Comparison of ENCODE assay signal across 1 cellular context in the genomic region with DNA sequence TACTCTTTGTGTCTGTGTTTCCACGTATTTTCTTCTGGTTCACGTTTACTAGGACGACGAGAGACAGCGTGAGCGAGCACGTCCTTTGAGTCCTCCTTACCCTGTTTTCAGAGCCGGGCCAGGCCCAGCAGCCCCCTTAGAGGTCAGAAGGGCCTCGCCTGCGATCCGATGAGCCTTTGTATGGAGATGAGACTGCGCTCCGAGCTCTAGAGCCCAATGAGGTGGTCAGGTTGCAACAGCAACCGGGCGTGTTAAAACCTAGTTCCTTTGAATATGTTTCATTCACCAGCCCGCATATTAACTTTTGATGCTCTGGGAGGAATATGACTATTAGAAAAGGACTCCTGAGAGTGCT.
TF ChIP-seq lines count a peak whose summit lies in the region.

No MANE protein-coding gene starts in this region.

TF ChIP-seq in SK-N-SH, 30 proteins besides CTCF, POLR2A, EP300 and RAD21:
- TF ChIP-seq SIN3A (IDR thresholded peaks at IDR 0.05; ENCODE audit: borderline replicate concordance, low read depth, low read length) (no peak), EZH2phosphoT487 (IDR thresholded peaks at IDR 0.05; ENCODE audit: borderline replicate concordance, low read depth) (no peak), TCF12 (IDR thresholded peaks at IDR 0.05) (no peak), JUND (IDR thresholded peaks at IDR 0.05) (no peak), MEF2A (IDR thresholded peaks at IDR 0.05; ENCODE audit: borderline replicate concordance, low read depth) (no peak)
- TF ChIP-seq, protein P1, sequence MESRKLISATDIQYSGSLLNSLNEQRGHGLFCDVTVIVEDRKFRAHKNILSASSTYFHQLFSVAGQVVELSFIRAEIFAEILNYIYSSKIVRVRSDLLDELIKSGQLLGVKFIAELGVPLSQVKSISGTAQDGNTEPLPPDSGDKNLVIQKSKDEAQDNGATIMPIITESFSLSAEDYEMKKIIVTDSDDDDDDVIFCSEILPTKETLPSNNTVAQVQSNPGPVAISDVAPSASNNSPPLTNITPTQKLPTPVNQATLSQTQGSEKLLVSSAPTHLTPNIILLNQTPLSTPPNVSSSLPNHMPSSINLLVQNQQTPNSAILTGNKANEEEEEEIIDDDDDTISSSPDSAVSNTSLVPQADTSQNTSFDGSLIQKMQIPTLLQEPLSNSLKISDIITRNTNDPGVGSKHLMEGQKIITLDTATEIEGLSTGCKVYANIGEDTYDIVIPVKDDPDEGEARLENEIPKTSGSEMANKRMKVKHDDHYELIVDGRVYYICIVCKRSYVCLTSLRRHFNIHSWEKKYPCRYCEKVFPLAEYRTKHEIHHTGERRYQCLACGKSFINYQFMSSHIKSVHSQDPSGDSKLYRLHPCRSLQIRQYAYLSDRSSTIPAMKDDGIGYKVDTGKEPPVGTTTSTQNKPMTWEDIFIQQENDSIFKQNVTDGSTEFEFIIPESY (IDR thresholded peaks at IDR 0.05; ENCODE audit: borderline replicate concordance, low read depth), result no peak
- TF ChIP-seq, protein P2, sequence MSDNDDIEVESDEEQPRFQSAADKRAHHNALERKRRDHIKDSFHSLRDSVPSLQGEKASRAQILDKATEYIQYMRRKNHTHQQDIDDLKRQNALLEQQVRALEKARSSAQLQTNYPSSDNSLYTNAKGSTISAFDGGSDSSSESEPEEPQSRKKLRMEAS (IDR thresholded peaks at IDR 0.05; ENCODE audit: low read depth), result no peak
- TF ChIP-seq, protein P3, sequence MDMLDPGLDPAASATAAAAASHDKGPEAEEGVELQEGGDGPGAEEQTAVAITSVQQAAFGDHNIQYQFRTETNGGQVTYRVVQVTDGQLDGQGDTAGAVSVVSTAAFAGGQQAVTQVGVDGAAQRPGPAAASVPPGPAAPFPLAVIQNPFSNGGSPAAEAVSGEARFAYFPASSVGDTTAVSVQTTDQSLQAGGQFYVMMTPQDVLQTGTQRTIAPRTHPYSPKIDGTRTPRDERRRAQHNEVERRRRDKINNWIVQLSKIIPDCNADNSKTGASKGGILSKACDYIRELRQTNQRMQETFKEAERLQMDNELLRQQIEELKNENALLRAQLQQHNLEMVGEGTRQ (IDR thresholded peaks at IDR 0.05; ENCODE audit: borderline replicate concordance, low read depth, low read length), result no peak
